ENCODE assay signal across 28 cellular contexts in the genomic region with DNA sequence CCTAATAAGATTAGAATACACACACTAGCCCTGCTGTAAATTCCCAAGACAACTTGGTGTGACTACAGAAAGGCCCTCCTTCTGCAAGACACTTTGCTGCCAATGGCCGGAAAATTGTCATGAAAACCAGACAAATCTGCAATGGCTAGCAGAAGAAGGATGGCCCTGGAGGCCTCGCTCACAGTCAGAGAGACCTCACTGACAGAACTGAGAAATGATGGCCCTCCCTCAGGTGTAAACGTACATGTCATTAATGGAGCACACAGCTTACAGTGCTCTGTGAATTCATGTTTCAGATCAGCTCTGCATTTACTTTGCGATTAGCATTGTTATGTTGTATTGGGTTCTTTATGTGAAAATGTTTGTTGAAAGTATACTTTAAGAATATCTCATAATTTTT.
"Had no signal": no experiment of that assay in that cellular context is flagged by ENCODE, and none has a peak within 500 bp of the region (broad histone marks: within the 10 kb centered on the region; RNA-seq: fewer than 3 reads in every experiment).

No MANE protein-coding gene starts in this region.

- H3K4me1 ChIP-seq: SJSA1 had no signal

- H3K4me3 ChIP-seq: PC-9, SJSA1 had no signal

- H3K27ac ChIP-seq: KMS-11, PC-9, RWPE1, SJSA1 had no signal

- H3K36me3 ChIP-seq: SJSA1 had no signal

- DNase-seq: Karpas-422, MM.1S, NCI-H1092, NCI-H1105, NCI-H1417 treated with DMSO at 0.1 percent for 48 hours, NCI-H1436 treated with DMSO at 0.1 percent for 48 hours, NCI-H187, NCI-H1930, NCI-H2029 treated with DMSO at 0.1 percent for 48 hours, NCI-H2081 treated with DMSO at 0.1 percent for 48 hours, NCI-H2107, NCI-H2171, NCI-H226, NCI-H446 treated with DMSO at 0.1 percent for 48 hours, NCI-H510A, NCI-H524, NCI-H526, NCI-H69, NCI-H748 treated with DMSO at 0.1 percent for 48 hours, NCI-H82, PC-9, Right ventricle myocardium superior, SHP77 treated with DMSO at 0.1 percent for 48 hours, SK-N-SH, SW 1271 had no signal

- H3K4me2 ChIP-seq: KMS-11, PC-9, SK-N-SH had no signal

- H3K9ac ChIP-seq: KMS-11, SK-N-SH had no signal

- H3K9me3 ChIP-seq: SJSA1, SK-N-SH had no signal
